In the genomic region with DNA sequence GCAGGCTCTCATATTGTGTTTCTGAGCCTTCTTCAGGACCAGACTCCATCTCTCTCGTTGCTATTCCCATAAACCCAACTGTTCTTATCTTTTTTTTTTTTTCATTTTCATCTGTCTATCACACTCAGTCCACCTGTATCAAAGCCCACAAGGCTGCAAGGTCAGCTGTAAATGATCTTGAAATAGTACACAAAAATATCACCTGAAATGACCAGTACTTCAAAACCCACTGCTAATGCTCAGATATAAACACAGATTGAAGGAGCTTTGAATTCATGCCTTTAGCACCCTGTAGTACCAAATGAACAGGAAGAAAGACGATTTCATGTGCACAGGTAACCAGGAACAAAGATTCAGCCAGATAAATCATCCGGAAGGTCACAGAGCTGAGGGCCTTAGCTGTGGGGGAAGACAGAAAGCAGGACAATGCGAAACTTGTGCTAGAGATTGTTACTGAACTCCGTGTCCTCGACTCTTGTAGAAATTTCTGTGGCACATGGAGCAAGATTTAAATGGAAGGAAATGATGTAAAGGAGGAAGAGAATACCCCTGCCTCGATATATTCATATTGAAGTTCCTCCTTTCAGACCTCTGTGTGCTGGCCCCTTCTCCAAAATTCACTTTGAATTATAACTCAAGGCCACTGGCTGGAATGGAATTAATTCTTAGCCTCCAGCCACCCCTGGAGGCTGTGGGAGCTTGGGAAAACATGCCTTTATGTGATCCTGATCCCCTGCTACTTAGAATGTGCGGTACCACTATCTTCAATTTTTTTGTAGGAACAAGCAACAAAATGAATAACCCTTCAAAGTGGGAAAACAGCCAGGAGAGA, we compare ENCODE assay signal across 31 cellular contexts. TPM values are rescaled to one million over a fixed set of nuclear protein-coding genes. Genes with fewer than 3 reads are reported as not detected.
DNase-seq lines count a peak whose midpoint lies in the region; ATAC-seq, FAIRE-seq and TF ChIP-seq lines count a peak whose summit lies in the region.
"Had no signal": no experiment of that assay in that cellular context is flagged by ENCODE, and none has a peak within 500 bp of the region (broad histone marks: within the 10 kb centered on the region; RNA-seq: fewer than 3 reads in every experiment).

No MANE protein-coding gene starts in this region.

- in situ Hi-C loops in HepG2 (cut with HindIII; ENCODE audit: extremely low pct_ligation_motif_present, low pct_unique_long_range_greater_than_20kb): no loop called here

- peaks cover 7% of the 10 kb centered on the region for H3K4me1 Mint-ChIP-seq in endothelial cell (ENCODE audit: unreplicated experiment)

- ATAC-seq in HepG2: no peak
- no peak for ATAC-seq in aorta (ENCODE audit: low FRiP score)
- ATAC-seq: CD8-positive, alpha-beta T cell; naive thymus-derived CD8-positive, alpha-beta T cell; stimulated activated memory B cell treated with anti-CD40 and anti-IgM and Interleukin-4, amounts not matched to agents 10 μg/mL and 1 μg/mL and 100 μg/mL, for 72 hours; WTC11 had no signal

- FAIRE-seq in HepG2 (lab: Jason Lieb, UNC): peak; percentile 12
- FAIRE-seq: A204.1, colon, G401.6, GM18507, H1 had no signal

- H3K4me3 Mint-ChIP-seq in endothelial cell (ENCODE audit: unreplicated experiment): no peak overlapping the region
- H3K4me3 Mint-ChIP-seq: activated naive CD8-positive, alpha-beta T cell treated with anti-CD3 and anti-CD28 coated beads for 36 hours; CD8-positive, alpha-beta T cell; mesothelial cell of epicardium; naive thymus-derived CD8-positive, alpha-beta T cell; stimulated activated memory B cell treated with anti-CD40 and anti-IgM and Interleukin-4, amounts not matched to agents 10 μg/mL and 1 μg/mL and 100 μg/mL, for 72 hours; WTC11 had no signal

- peak overlapping the region; percentile 93 for H3K4me2 ChIP-seq in HepG2 (ENCODE audit: low read depth, low read length)

- BruUV-seq in HepG2 (replicated peaks; lab: Mats Ljungman, UMichigan): TSS peak; percentile 54

- peaks cover 10% of the 10 kb centered on the region for H3K27me3 Mint-ChIP-seq in endothelial cell (ENCODE audit: unreplicated experiment)

- H3K4me1 ChIP-seq in right atrium auricular region: peaks cover 0 to 63% of the 10 kb centered on the region in 2 donors
- peaks cover 30% of the 10 kb centered on the region for H3K4me1 ChIP-seq in HepG2 (ENCODE audit: insufficient read depth, low read length)
- H3K4me1 ChIP-seq in stomach smooth muscle (ENCODE audit: control insufficient read depth, insufficient read depth, low read length): peaks cover 54% of the 10 kb centered on the region
- H3K4me1 ChIP-seq in aorta (ENCODE audit: control insufficient read depth in 1 of 2, insufficient read depth in 2 of 2, low read length in 2 of 2): peaks cover 5 to 6% of the 10 kb centered on the region in 2 donors

- POLR2A ChIA-PET in HepG2 (lab: Yijun Ruan, JAX): interaction anchor here (0.9 to 13.8 kb wide), 4 partner anchors 8 to 31 kb away, joined by 3 to 626 read pairs (median 45); no protein-coding TSS in a partner anchor

- H3K36me3 Mint-ChIP-seq in endothelial cell (ENCODE audit: low read depth, unreplicated experiment): no peaks in the 10 kb centered on the region
- H3K36me3 Mint-ChIP-seq: activated naive CD8-positive, alpha-beta T cell treated with anti-CD3 and anti-CD28 coated beads for 36 hours; CD8-positive, alpha-beta T cell; mesothelial cell of epicardium; stimulated activated memory B cell treated with anti-CD40 and anti-IgM and Interleukin-4, amounts not matched to agents 10 μg/mL and 1 μg/mL and 100 μg/mL, for 72 hours; WTC11 had no signal

- H3K27ac Mint-ChIP-seq in endothelial cell (ENCODE audit: unreplicated experiment): no peak overlapping the region
- H3K27ac Mint-ChIP-seq: activated naive CD8-positive, alpha-beta T cell treated with anti-CD3 and anti-CD28 coated beads for 36 hours; CD8-positive, alpha-beta T cell; mesothelial cell of epicardium; naive thymus-derived CD8-positive, alpha-beta T cell; stimulated activated memory B cell treated with anti-CD40 and anti-IgM and Interleukin-4, amounts not matched to agents 10 μg/mL and 1 μg/mL and 100 μg/mL, for 72 hours; WTC11 had no signal

- TF ChIP-seq CTCF in right atrium auricular region (IDR thresholded peaks at IDR 0.05) (no peak), HepG2 (CRISPR knock-in tag; IDR thresholded peaks at IDR 0.05) (no peak), endothelial cell (IDR thresholded peaks at IDR 0.05; ENCODE audit: unreplicated experiment) (no peak)

- H3K27me3 ChIP-seq in right atrium auricular region: no peaks in the 10 kb centered on the region
- peaks cover 0 to 3% of the 10 kb centered on the region in 2 experiments; a peak in 1 of 5 replicates for H3K27me3 ChIP-seq in HepG2 (ENCODE audit: control insufficient read depth in 1 of 2, insufficient read depth in 2 of 2, low read length in 2 of 2)
- no peaks in the 10 kb centered on the region for H3K27me3 ChIP-seq in stomach smooth muscle (ENCODE audit: control insufficient read depth in 1 of 2, insufficient read depth in 2 of 2, low read length in 2 of 2)
- no peaks in the 10 kb centered on the region for H3K27me3 ChIP-seq in aorta (ENCODE audit: control insufficient read depth in 1 of 2, insufficient read depth in 2 of 2, low read length in 1 of 2)

- H2AFZ ChIP-seq in HepG2 (ENCODE audit: low read length): no peak overlapping the region

- H3K27ac ChIP-seq in right atrium auricular region: peak overlapping the region; percentile 93 to 95
- H3K27ac ChIP-seq in HepG2 (ENCODE audit: extremely low read length, insufficient read depth, low read length): peak overlapping the region; percentile 84
- peak overlapping the region; percentile 64 for H3K27ac ChIP-seq in stomach smooth muscle (ENCODE audit: low read length)
- H3K27ac ChIP-seq in aorta (ENCODE audit: low read depth in 1 of 2, low read length in 2 of 2): peak overlapping the region; percentile 18 to 67

- no peaks in the 10 kb centered on the region; the same call in 1 of the 2 replicates for H4K20me1 ChIP-seq in HepG2 (ENCODE audit: insufficient read depth, low read length)

- intact Hi-C loops in cardiac septum (cut with DNase I): loop anchor here (10.0 kb wide), 1 partner anchor 76 kb away; no protein-coding TSS in a partner anchor
- intact Hi-C loops in HepG2 (cut with micrococcal nuclease; ENCODE audit: unreplicated experiment): no loop called here
- intact Hi-C loops in aorta (cut with DNase I): no loop called here

- no peaks in the 10 kb centered on the region for H3K36me3 ChIP-seq in right atrium auricular region
- peaks cover 15 to 57% of the 10 kb centered on the region in 2 experiments for H3K36me3 ChIP-seq in HepG2 (replicated peaks in 1 of 2; ENCODE audit: control insufficient read depth in 1 of 2, insufficient read depth in 2 of 2, low read length in 2 of 2)
- H3K36me3 ChIP-seq in stomach smooth muscle (ENCODE audit: control insufficient read depth in 2 of 2, insufficient read depth in 2 of 2, low read length in 2 of 2): peaks cover 0 to 2% of the 10 kb centered on the region in 2 donors
- no peaks in the 10 kb centered on the region for H3K36me3 ChIP-seq in aorta (ENCODE audit: control insufficient read depth in 1 of 2, insufficient read depth in 2 of 2, low read length in 1 of 2)

- H3K9me3 Mint-ChIP-seq in endothelial cell (ENCODE audit: unreplicated experiment): no peaks in the 10 kb centered on the region
- H3K9me3 Mint-ChIP-seq: activated naive CD8-positive, alpha-beta T cell treated with anti-CD3 and anti-CD28 coated beads for 36 hours; CD8-positive, alpha-beta T cell; mesothelial cell of epicardium; stimulated activated memory B cell treated with anti-CD40 and anti-IgM and Interleukin-4, amounts not matched to agents 10 μg/mL and 1 μg/mL and 100 μg/mL, for 72 hours; WTC11 had no signal

- TF ChIP-seq POLR2A in HepG2 (IDR thresholded peaks at IDR 0.05; ENCODE audit: insufficient read depth in 1 of 2, low read depth in 2 of 2, low read length in 2 of 2): 0 out of 4 replicates have a peak, but pooled peaks of 1 of the 2 experiments have one; percentile 36

- H3K9me3 ChIP-seq in right atrium auricular region: no peaks in the 10 kb centered on the region
- H3K9me3 ChIP-seq in HepG2 (ENCODE audit: low read length): no peaks in the 10 kb centered on the region
- no peaks in the 10 kb centered on the region for H3K9me3 ChIP-seq in stomach smooth muscle (ENCODE audit: control insufficient read depth in 2 of 2, low read length in 2 of 2)
- H3K9me3 ChIP-seq in aorta (ENCODE audit: control insufficient read depth, low read length): no peaks in the 10 kb centered on the region

- no peak for TF ChIP-seq RAD21 in HepG2 (CRISPR knock-in tag; IDR thresholded peaks at IDR 0.05)

- H3K79me2 ChIP-seq in HepG2 (ENCODE audit: insufficient read depth, low read length): peaks cover 89% of the 10 kb centered on the region

- WGBS in HepG2 (ENCODE audit: low lambda C conversion rate): 1% methylated on average over 8 of the region's 8 CpGs
- WGBS in aorta, 2 donors: 74 to 81% methylated on average over 8 of the region's 8 CpGs

- TF ChIP-seq EP300 in HepG2 (IDR thresholded peaks at IDR 0.05; ENCODE audit: low read depth in 2 of 2, low read length in 2 of 2) (no peak; a peak in 1 of 4 replicates), HepG2 (CRISPR knock-in tag; IDR thresholded peaks at IDR 0.05; ENCODE audit: borderline replicate concordance) (no peak)

- no peak for DNase-seq in right atrium auricular region (ENCODE audit: low spot score)
- DNase-seq in cardiac septum (ENCODE audit: low spot score): no peak
- DNase-seq in HepG2 (ENCODE audit: low spot score): no peak
- no peak for DNase-seq in aorta
- DNase-seq in endothelial cell (ENCODE audit: low spot score): no peak
- no peak for DNase-seq in COR-L47 (lab: John Stamatoyannopoulos, UW)
- DNase-seq in SK-N-DZ (ENCODE audit: low spot score): no peak
- DNase-seq: activated CD4-positive, alpha-beta T cell treated with anti-CD3 and anti-CD28 coated beads, Interleukin-2, amount 50 U/mL, for 4 hours; activated naive CD8-positive, alpha-beta T cell treated with anti-CD3 and anti-CD28 coated beads for 36 hours; AML-193; CD8-positive, alpha-beta T cell; DMS153; head of caudate nucleus; KG1; naive thymus-derived CD8-positive, alpha-beta T cell; NCI-H1436 treated with DMSO at 0.1 percent for 48 hours; NCI-H446 treated with DMSO at 0.1 percent for 48 hours; occipital lobe; retina; SHP77 treated with DMSO at 0.1 percent for 48 hours; stimulated activated CD4-positive, alpha-beta T cell treated with anti-CD3 and anti-CD28 coated beads, Interleukin-4, amount 100 ng/mL, for 1 hour; SW 1271 had no signal

- CTCF ChIA-PET in HepG2 (lab: Yijun Ruan, JAX; ENCODE audit: low intra/inter-chr PET ratio, low total read pairs): no interaction called here

- H3K9ac ChIP-seq in HepG2 (ENCODE audit: insufficient read depth, low read depth, low read length) (peak overlapping the region; percentile 97), stomach smooth muscle (ENCODE audit: low read length in 2 of 2) (peak overlapping the region; percentile 47 to 51)

- no peak overlapping the region for H3K4me3 ChIP-seq in right atrium auricular region
- H3K4me3 ChIP-seq in HepG2 (replicated peaks in 1 of 3; ENCODE audit: insufficient read depth in 1 of 3, low read depth in 2 of 3, low read length in 3 of 3): peak overlapping the region; percentile 81 to 93 (median 83)
- peak overlapping the region; percentile 62 to 81 for H3K4me3 ChIP-seq in stomach smooth muscle (ENCODE audit: low read length in 2 of 2)
- H3K4me3 ChIP-seq in aorta (ENCODE audit: low read length in 2 of 2): no peak overlapping the region

RNA-seq across cellular contexts. Expression of gene HLF, which starts 4.1 kb away (rescaled TPM):
- total RNA-seq in right atrium auricular region (10 to 100 TPM; 36.9 to 38.4 TPM), cardiac septum (9.8 TPM), HepG2 (2016; rRNA removed; fragmentation: Illumina TruSeq; extraction: Trizol) (197 and 202 TPM in 2 replicates), aorta (10 to 100 TPM in 1 of 2 donors, 1 to 10 TPM in 1; 5.8 to 12.4 TPM), endothelial cell (ENCODE audit: unreplicated experiment) (not detected)
- 34.5 and 39.5 TPM in 2 replicates for total RNA-seq in HepG2 (2016; cell fraction: cytosol; rRNA removed; fragmentation: Illumina TruSeq; extraction: Trizol; ENCODE audit: low read depth)
- 175 and 198 TPM in 2 replicates for total RNA-seq in HepG2 (2016; cell fraction: insoluble cytoplasmic fraction; rRNA removed; fragmentation: Illumina TruSeq; extraction: Trizol)
- 156 and 157 TPM in 2 replicates for total RNA-seq in HepG2 (2016; cell fraction: membrane; rRNA removed; fragmentation: Illumina TruSeq; extraction: Trizol)
- 187 and 216 TPM in 2 replicates for total RNA-seq in HepG2 (2016; cell fraction: nucleus; rRNA removed; fragmentation: Illumina TruSeq; extraction: Trizol)
- polyA plus RNA-seq in HepG2 (2011; rRNA removed) (346 and 353 TPM in 2 replicates), aorta (10 to 100 TPM in 1 of 2 donors, 1 to 10 TPM in 1; 2.0 to 11.8 TPM)
- polyA plus RNA-seq in HepG2 (2011; cell fraction: cytosol; rRNA removed): 266 and 275 TPM in 2 replicates
- polyA plus RNA-seq in HepG2 (2011; cell fraction: nucleus; rRNA removed): 442 and 465 TPM in 2 replicates
- 217 and 233 TPM in 2 replicates for polyA plus RNA-seq in HepG2 (2012)
- 21.4 and 26.2 TPM in 2 replicates for polyA plus RNA-seq in HepG2 (2016; cell fraction: cytosol; fragmentation: Illumina TruSeq; extraction: Trizol; ENCODE audit: low read depth)
- polyA plus RNA-seq in HepG2 (2016; cell fraction: insoluble cytoplasmic fraction; fragmentation: Illumina TruSeq; extraction: Trizol; ENCODE audit: low read depth): 217 and 237 TPM in 2 replicates
- polyA plus RNA-seq in HepG2 (2016; cell fraction: membrane; fragmentation: Illumina TruSeq; extraction: Trizol; ENCODE audit: low read depth): 106 and 107 TPM in 2 replicates
- 258 and 265 TPM in 2 replicates for polyA plus RNA-seq in HepG2 (2016; cell fraction: nucleus; fragmentation: Illumina TruSeq; extraction: Trizol; ENCODE audit: insufficient read depth, low read depth)
- polyA minus RNA-seq in HepG2 (2011; rRNA and poly(A)+ RNA removed; ENCODE audit: low replicate concordance): 1.0 and 1,188 TPM in 2 replicates
- polyA minus RNA-seq in HepG2 (2011; cell fraction: cytosol; rRNA and poly(A)+ RNA removed): 240 and 275 TPM in 2 replicates
- polyA minus RNA-seq in HepG2 (2011; cell fraction: nucleus; rRNA and poly(A)+ RNA removed): 508 and 622 TPM in 2 replicates
- 3.2 and 4.0 TPM in 2 replicates for polyA plus RNA-seq in SK-N-DZ (2014; cell fraction: cytosol; rRNA removed)
- polyA plus RNA-seq in SK-N-DZ (2014; cell fraction: nucleus; rRNA removed): 3.1 and 9.2 TPM in 2 replicates

Comparison
In these comparisons a context has a peak if more than half of its experiments do, and no peak if none do; other contexts are left out.
1. H3K27ac ChIP-seq: peak in every context shown above with its lines; median percentile 94 in right atrium auricular region; 84 in HepG2; 64 in stomach smooth muscle; 42 in aorta.
2. H3K4me3 ChIP-seq: peak in HepG2 (3 of 3) and stomach smooth muscle (2 of 2); none in right atrium auricular region (0 of 2) and aorta (0 of 2).